Comparison of ENCODE assay signal across 1 cellular context in the genomic region with DNA sequence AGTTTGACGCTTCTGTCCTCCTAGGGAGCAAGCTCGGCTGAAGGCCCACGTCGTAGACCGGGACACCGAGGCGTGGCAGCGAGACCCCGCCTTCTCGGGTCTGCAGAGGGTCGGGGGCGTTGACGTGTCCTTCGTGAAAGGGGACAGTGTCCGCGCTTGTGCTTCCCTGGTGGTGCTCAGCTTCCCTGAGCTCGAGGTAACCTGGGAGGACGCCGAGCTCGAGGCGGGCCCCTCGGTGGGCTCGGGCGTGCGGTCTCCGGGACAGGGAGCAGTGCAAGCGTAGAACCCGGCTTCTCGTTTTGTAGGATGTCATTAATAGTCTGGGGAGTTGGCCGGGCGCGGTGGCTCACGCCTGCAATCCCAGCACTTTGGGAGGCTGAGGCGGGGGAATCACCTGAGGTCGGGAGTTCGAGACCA.
A peak's percentile ranks its signal among the peaks of the same experiment; 100 is the strongest.
TF ChIP-seq lines count a peak whose summit lies in the region.

No MANE protein-coding gene starts in this region.

TF ChIP-seq in HepG2, 621 proteins besides CTCF, POLR2A, EP300 and RAD21 (continued from another document and continues in another):
- TF ChIP-seq, protein P1, sequence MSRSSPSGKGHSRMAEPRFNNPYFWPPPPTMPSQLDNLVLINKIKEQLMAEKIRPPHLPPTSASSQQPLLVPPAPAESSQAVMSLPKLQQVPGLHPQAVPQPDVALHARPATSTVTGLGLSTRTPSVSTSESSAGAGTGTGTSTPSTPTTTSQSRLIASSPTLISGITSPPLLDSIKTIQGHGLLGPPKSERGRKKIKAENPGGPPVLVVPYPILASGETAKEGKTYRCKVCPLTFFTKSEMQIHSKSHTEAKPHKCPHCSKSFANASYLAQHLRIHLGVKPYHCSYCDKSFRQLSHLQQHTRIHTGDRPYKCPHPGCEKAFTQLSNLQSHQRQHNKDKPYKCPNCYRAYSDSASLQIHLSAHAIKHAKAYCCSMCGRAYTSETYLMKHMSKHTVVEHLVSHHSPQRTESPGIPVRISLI (CRISPR knock-in tag; IDR thresholded peaks at IDR 0.05; ENCODE audit: borderline replicate concordance), result no peak
- TF ChIP-seq, protein P2, sequence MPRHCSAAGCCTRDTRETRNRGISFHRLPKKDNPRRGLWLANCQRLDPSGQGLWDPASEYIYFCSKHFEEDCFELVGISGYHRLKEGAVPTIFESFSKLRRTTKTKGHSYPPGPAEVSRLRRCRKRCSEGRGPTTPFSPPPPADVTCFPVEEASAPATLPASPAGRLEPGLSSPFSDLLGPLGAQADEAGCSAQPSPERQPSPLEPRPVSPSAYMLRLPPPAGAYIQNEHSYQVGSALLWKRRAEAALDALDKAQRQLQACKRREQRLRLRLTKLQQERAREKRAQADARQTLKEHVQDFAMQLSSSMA (CRISPR knock-in tag; IDR thresholded peaks at IDR 0.05), result no peak
- peak; percentile 73; the same call in 1 of the 2 replicates for TF ChIP-seq ZSCAN21 (CRISPR knock-in tag; IDR thresholded peaks at IDR 0.05; ENCODE audit: borderline replicate concordance)
- TF ChIP-seq, protein P3, sequence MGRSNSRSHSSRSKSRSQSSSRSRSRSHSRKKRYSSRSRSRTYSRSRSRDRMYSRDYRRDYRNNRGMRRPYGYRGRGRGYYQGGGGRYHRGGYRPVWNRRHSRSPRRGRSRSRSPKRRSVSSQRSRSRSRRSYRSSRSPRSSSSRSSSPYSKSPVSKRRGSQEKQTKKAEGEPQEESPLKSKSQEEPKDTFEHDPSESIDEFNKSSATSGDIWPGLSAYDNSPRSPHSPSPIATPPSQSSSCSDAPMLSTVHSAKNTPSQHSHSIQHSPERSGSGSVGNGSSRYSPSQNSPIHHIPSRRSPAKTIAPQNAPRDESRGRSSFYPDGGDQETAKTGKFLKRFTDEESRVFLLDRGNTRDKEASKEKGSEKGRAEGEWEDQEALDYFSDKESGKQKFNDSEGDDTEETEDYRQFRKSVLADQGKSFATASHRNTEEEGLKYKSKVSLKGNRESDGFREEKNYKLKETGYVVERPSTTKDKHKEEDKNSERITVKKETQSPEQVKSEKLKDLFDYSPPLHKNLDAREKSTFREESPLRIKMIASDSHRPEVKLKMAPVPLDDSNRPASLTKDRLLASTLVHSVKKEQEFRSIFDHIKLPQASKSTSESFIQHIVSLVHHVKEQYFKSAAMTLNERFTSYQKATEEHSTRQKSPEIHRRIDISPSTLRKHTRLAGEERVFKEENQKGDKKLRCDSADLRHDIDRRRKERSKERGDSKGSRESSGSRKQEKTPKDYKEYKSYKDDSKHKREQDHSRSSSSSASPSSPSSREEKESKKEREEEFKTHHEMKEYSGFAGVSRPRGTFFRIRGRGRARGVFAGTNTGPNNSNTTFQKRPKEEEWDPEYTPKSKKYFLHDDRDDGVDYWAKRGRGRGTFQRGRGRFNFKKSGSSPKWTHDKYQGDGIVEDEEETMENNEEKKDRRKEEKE (IDR thresholded peaks at IDR 0.05), result no peak
- no peak for TF ChIP-seq KLF6 (CRISPR knock-in tag; IDR thresholded peaks at IDR 0.05)
- TF ChIP-seq ZNF777 (CRISPR knock-in tag; IDR thresholded peaks at IDR 0.05), result no peak
- peak; percentile 78; the same call in 1 of the 2 replicates for TF ChIP-seq ZNF605 (CRISPR knock-in tag; IDR thresholded peaks at IDR 0.05)
- peak; percentile 12; the same call in 1 of the 2 replicates for TF ChIP-seq EEA1 (CRISPR knock-in tag; IDR thresholded peaks at IDR 0.05; ENCODE audit: borderline replicate concordance)
- TF ChIP-seq ZNF549 (CRISPR knock-in tag; IDR thresholded peaks at IDR 0.05), result no peak
- TF ChIP-seq, protein P4, sequence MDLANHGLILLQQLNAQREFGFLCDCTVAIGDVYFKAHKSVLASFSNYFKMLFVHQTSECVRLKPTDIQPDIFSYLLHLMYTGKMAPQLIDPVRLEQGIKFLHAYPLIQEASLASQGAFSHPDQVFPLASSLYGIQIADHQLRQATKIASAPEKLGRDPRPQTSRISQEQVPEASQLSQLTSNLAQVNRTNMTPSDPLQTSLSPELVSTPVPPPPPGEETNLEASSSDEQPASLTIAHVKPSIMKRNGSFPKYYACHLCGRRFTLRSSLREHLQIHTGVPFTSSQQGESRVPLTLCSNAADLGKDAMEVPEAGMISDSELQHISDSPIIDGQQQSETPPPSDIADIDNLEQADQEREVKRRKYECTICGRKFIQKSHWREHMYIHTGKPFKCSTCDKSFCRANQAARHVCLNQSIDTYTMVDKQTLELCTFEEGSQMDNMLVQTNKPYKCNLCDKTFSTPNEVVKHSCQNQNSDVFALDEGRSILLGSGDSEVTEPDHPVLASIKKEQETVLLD (CRISPR knock-in tag; IDR thresholded peaks at IDR 0.05; ENCODE audit: low read depth), result 0 out of 2 replicates have a peak, but pooled peaks have one; percentile 10
- TF ChIP-seq, protein P5, sequence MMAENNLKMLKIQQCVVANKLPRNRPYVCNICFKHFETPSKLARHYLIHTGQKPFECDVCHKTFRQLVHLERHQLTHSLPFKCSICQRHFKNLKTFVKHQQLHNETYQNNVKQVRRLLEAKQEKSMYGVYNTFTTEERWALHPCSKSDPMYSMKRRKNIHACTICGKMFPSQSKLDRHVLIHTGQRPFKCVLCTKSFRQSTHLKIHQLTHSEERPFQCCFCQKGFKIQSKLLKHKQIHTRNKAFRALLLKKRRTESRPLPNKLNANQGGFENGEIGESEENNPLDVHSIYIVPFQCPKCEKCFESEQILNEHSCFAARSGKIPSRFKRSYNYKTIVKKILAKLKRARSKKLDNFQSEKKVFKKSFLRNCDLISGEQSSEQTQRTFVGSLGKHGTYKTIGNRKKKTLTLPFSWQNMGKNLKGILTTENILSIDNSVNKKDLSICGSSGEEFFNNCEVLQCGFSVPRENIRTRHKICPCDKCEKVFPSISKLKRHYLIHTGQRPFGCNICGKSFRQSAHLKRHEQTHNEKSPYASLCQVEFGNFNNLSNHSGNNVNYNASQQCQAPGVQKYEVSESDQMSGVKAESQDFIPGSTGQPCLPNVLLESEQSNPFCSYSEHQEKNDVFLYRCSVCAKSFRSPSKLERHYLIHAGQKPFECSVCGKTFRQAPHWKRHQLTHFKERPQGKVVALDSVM (CRISPR knock-in tag; IDR thresholded peaks at IDR 0.05), result no peak
- TF ChIP-seq TBX3 (IDR thresholded peaks at IDR 0.05; ENCODE audit: borderline replicate concordance), result no peak
- no peak for TF ChIP-seq ZNF660 (CRISPR knock-in tag; IDR thresholded peaks at IDR 0.05; ENCODE audit: borderline replicate concordance, low read depth)
- TF ChIP-seq SOX6 (IDR thresholded peaks at IDR 0.05), result no peak
- TF ChIP-seq SOX6 (CRISPR knock-in tag; IDR thresholded peaks at IDR 0.05), result no peak
- TF ChIP-seq ZFP1 (CRISPR knock-in tag; IDR thresholded peaks at IDR 0.05), result no peak
- TF ChIP-seq, protein P6, sequence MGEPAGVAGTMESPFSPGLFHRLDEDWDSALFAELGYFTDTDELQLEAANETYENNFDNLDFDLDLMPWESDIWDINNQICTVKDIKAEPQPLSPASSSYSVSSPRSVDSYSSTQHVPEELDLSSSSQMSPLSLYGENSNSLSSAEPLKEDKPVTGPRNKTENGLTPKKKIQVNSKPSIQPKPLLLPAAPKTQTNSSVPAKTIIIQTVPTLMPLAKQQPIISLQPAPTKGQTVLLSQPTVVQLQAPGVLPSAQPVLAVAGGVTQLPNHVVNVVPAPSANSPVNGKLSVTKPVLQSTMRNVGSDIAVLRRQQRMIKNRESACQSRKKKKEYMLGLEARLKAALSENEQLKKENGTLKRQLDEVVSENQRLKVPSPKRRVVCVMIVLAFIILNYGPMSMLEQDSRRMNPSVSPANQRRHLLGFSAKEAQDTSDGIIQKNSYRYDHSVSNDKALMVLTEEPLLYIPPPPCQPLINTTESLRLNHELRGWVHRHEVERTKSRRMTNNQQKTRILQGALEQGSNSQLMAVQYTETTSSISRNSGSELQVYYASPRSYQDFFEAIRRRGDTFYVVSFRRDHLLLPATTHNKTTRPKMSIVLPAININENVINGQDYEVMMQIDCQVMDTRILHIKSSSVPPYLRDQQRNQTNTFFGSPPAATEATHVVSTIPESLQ (CRISPR knock-in tag; conservative IDR thresholded peaks at IDR 0.05), result no peak
- TF ChIP-seq, protein P7, sequence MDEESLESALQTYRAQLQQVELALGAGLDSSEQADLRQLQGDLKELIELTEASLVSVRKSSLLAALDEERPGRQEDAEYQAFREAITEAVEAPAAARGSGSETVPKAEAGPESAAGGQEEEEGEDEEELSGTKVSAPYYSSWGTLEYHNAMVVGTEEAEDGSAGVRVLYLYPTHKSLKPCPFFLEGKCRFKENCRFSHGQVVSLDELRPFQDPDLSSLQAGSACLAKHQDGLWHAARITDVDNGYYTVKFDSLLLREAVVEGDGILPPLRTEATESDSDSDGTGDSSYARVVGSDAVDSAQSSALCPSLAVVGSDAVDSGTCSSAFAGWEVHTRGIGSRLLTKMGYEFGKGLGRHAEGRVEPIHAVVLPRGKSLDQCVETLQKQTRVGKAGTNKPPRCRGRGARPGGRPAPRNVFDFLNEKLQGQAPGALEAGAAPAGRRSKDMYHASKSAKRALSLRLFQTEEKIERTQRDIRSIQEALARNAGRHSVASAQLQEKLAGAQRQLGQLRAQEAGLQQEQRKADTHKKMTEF (CRISPR knock-in tag; IDR thresholded peaks at IDR 0.05), result no peak; the same call in 1 of the 2 replicates
- no peak for TF ChIP-seq ZNF724P (CRISPR knock-in tag; IDR thresholded peaks at IDR 0.05; ENCODE audit: borderline replicate concordance)
- TF ChIP-seq ZNF232 (CRISPR knock-in tag; IDR thresholded peaks at IDR 0.05; ENCODE audit: borderline replicate concordance), result no peak
- no peak for TF ChIP-seq RBM22 (optimal IDR thresholded peaks at IDR 0.05; ENCODE audit: low read length)
- TF ChIP-seq HHEX (CRISPR knock-in tag; IDR thresholded peaks at IDR 0.05), result no peak
- no peak for TF ChIP-seq SOX13 (IDR thresholded peaks at IDR 0.05)
- TF ChIP-seq SOX13 (CRISPR knock-in tag; conservative IDR thresholded peaks at IDR 0.05 in 1 of 2, IDR thresholded peaks at IDR 0.05 in 1 of 2), result no peak
- TF ChIP-seq KLF16 (CRISPR knock-in tag; IDR thresholded peaks at IDR 0.05), result no peak
- no peak for TF ChIP-seq NR2F1 (CRISPR knock-in tag; IDR thresholded peaks at IDR 0.05)
- TF ChIP-seq, protein P8, sequence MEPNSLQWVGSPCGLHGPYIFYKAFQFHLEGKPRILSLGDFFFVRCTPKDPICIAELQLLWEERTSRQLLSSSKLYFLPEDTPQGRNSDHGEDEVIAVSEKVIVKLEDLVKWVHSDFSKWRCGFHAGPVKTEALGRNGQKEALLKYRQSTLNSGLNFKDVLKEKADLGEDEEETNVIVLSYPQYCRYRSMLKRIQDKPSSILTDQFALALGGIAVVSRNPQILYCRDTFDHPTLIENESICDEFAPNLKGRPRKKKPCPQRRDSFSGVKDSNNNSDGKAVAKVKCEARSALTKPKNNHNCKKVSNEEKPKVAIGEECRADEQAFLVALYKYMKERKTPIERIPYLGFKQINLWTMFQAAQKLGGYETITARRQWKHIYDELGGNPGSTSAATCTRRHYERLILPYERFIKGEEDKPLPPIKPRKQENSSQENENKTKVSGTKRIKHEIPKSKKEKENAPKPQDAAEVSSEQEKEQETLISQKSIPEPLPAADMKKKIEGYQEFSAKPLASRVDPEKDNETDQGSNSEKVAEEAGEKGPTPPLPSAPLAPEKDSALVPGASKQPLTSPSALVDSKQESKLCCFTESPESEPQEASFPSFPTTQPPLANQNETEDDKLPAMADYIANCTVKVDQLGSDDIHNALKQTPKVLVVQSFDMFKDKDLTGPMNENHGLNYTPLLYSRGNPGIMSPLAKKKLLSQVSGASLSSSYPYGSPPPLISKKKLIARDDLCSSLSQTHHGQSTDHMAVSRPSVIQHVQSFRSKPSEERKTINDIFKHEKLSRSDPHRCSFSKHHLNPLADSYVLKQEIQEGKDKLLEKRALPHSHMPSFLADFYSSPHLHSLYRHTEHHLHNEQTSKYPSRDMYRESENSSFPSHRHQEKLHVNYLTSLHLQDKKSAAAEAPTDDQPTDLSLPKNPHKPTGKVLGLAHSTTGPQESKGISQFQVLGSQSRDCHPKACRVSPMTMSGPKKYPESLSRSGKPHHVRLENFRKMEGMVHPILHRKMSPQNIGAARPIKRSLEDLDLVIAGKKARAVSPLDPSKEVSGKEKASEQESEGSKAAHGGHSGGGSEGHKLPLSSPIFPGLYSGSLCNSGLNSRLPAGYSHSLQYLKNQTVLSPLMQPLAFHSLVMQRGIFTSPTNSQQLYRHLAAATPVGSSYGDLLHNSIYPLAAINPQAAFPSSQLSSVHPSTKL (CRISPR knock-in tag; IDR thresholded peaks at IDR 0.05), result no peak
- TF ChIP-seq JDP2 (CRISPR knock-in tag; IDR thresholded peaks at IDR 0.05; ENCODE audit: borderline replicate concordance), result no peak; the same call in 1 of the 2 replicates
- no peak for TF ChIP-seq SMARCC2 (IDR thresholded peaks at IDR 0.05)
- TF ChIP-seq RXRA (CRISPR knock-in tag; IDR thresholded peaks at IDR 0.05), result peak; percentile 58; the same call in 1 of the 2 replicates
- TF ChIP-seq CEBPG (CRISPR knock-in tag; IDR thresholded peaks at IDR 0.05), result no peak
- TF ChIP-seq ZNF839 (CRISPR knock-in tag; IDR thresholded peaks at IDR 0.05; ENCODE audit: borderline replicate concordance), result 0 out of 2 replicates have a peak, but pooled peaks have one; percentile 40
- 0 out of 2 replicates have a peak, but pooled peaks have one; percentile 56 for TF ChIP-seq ZNF572 (CRISPR knock-in tag; IDR thresholded peaks at IDR 0.05)
- TF ChIP-seq, protein P9, sequence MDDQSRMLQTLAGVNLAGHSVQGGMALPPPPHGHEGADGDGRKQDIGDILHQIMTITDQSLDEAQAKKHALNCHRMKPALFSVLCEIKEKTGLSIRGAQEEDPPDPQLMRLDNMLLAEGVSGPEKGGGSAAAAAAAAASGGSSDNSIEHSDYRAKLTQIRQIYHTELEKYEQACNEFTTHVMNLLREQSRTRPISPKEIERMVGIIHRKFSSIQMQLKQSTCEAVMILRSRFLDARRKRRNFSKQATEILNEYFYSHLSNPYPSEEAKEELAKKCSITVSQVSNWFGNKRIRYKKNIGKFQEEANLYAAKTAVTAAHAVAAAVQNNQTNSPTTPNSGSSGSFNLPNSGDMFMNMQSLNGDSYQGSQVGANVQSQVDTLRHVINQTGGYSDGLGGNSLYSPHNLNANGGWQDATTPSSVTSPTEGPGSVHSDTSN (CRISPR knock-in tag; IDR thresholded peaks at IDR 0.05; ENCODE audit: borderline replicate concordance), result no peak
- TF ChIP-seq TCF7 (IDR thresholded peaks at IDR 0.05; ENCODE audit: low read depth), result no peak
- TF ChIP-seq ELF1 (CRISPR knock-in tag; IDR thresholded peaks at IDR 0.05), result no peak
- TF ChIP-seq HMGA1 (CRISPR knock-in tag; conservative IDR thresholded peaks at IDR 0.05), result no peak
- TF ChIP-seq, protein P10, sequence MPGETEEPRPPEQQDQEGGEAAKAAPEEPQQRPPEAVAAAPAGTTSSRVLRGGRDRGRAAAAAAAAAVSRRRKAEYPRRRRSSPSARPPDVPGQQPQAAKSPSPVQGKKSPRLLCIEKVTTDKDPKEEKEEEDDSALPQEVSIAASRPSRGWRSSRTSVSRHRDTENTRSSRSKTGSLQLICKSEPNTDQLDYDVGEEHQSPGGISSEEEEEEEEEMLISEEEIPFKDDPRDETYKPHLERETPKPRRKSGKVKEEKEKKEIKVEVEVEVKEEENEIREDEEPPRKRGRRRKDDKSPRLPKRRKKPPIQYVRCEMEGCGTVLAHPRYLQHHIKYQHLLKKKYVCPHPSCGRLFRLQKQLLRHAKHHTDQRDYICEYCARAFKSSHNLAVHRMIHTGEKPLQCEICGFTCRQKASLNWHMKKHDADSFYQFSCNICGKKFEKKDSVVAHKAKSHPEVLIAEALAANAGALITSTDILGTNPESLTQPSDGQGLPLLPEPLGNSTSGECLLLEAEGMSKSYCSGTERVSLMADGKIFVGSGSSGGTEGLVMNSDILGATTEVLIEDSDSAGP (CRISPR knock-in tag; IDR thresholded peaks at IDR 0.05; ENCODE audit: borderline replicate concordance), result no peak
- TF ChIP-seq ZNF788 (CRISPR knock-in tag; IDR thresholded peaks at IDR 0.05; ENCODE audit: borderline replicate concordance), result no peak
- no peak for TF ChIP-seq ZFX (CRISPR knock-in tag; IDR thresholded peaks at IDR 0.05; ENCODE audit: low read depth)
- TF ChIP-seq, protein P11, sequence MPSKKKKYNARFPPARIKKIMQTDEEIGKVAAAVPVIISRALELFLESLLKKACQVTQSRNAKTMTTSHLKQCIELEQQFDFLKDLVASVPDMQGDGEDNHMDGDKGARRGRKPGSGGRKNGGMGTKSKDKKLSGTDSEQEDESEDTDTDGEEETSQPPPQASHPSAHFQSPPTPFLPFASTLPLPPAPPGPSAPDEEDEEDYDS (CRISPR knock-in tag; IDR thresholded peaks at IDR 0.05), result peak; percentile 3; the same call in 1 of the 2 replicates
